Comparison of ENCODE assay signal across 35 cellular contexts in genomic region chr3:25576146-25576545, GRCh38.
"Had no signal": no experiment of that assay in that cellular context is flagged by ENCODE, and none has a peak within 500 bp of the region (broad histone marks: within the 10 kb centered on the region; RNA-seq: fewer than 3 reads in every experiment).

No MANE protein-coding gene starts in this region.

- H3K9me3 ChIP-seq: adrenal gland, body of pancreas, breast epithelium had no signal

- DNase-seq: activated B cell treated with CpG ODN at 0.5 μM for 24 hours; activated CD4-positive, alpha-beta memory T cell treated with anti-CD3 and anti-CD28 coated beads for 36 hours; activated CD4-positive, alpha-beta T cell treated with anti-CD3 and anti-CD28 coated beads for 4 hours; activated CD4-positive, alpha-beta T cell treated with anti-CD3 and anti-CD28 coated beads, Interleukin-2, amount 10 ng/mL, durations not matched to agents 24 days and 14 days; activated CD4-positive, alpha-beta T cell treated with anti-CD3 and anti-CD28 coated beads, Interleukin-2, amount 50 U/mL, for 1 hour; activated CD4-positive, alpha-beta T cell treated with anti-CD3 and anti-CD28 coated beads, Interleukin-2, amount 50 U/mL, for 4 hours; activated CD4-positive, CD25-positive, alpha-beta regulatory T cell treated with anti-CD3 and anti-CD28 coated beads, Interleukin-2, amount 50 U/mL, for 72 hours; activated CD8-positive, alpha-beta memory T cell treated with anti-CD3 and anti-CD28 coated beads, Interleukin-2, amount 50 U/mL, for 4 hours; activated CD8-positive, alpha-beta T cell treated with anti-CD3 and anti-CD28 coated beads for 36 hours; activated effector memory CD4-positive, alpha-beta T cell treated with anti-CD3 and anti-CD28 coated beads, Interleukin-2, amount 50 U/mL, for 16 hours; activated gamma-delta T cell treated with Interleukin-2 at 50 U/mL for 16 hours; activated naive CD4-positive, alpha-beta T cell; activated naive CD4-positive, alpha-beta T cell treated with anti-CD3 and anti-CD28 coated beads for 36 hours; activated naive CD4-positive, alpha-beta T cell treated with anti-CD3 and anti-CD28 coated beads, Interleukin-2, amount 50 U/mL, for 16 hours; activated naive CD8-positive, alpha-beta T cell treated with anti-CD3 and anti-CD28 coated beads for 36 hours; activated T-cell treated with anti-CD3 and anti-CD28 coated beads for 4 hours; activated T-cell treated with anti-CD3 and anti-CD28 coated beads, Interleukin-2, amount 50 U/mL, for 1 hour; activated T-cell treated with anti-CD3 and anti-CD28 coated beads, Interleukin-2, amount 50 U/mL, for 4 hours; activated T-cell treated with anti-CD3 and anti-CD28 coated beads, Interleukin-2, amount 50 U/mL, for 72 hours; adrenal gland; amniotic stem cell; aorta; body of pancreas; brain microvascular endothelial cell; central memory CD4-positive, alpha-beta T cell; T-helper 1 cell; T-helper 2 cell; T-helper 9 cell had no signal

- H3K36me3 ChIP-seq: breast epithelium had no signal

- H3K27me3 Mint-ChIP-seq: activated CD4-positive, alpha-beta memory T cell treated with anti-CD3 and anti-CD28 coated beads for 36 hours; activated naive CD8-positive, alpha-beta T cell treated with anti-CD3 and anti-CD28 coated beads for 36 hours had no signal

- H3K27ac ChIP-seq: adrenal gland, body of pancreas, brain microvascular endothelial cell, breast epithelium, VCaP had no signal

- H3K4me1 ChIP-seq: adrenal gland, body of pancreas, breast epithelium had no signal

- H3K27ac Mint-ChIP-seq: activated B cell treated with CpG ODN at 0.5 μM for 24 hours; activated CD4-positive, alpha-beta memory T cell treated with anti-CD3 and anti-CD28 coated beads for 36 hours; activated CD4-positive, alpha-beta T cell treated with anti-CD3 and anti-CD28 coated beads, Interleukin-2, amount 10 ng/mL, durations not matched to agents 24 days and 14 days; activated CD8-positive, alpha-beta T cell treated with anti-CD3 and anti-CD28 coated beads for 36 hours; activated naive CD4-positive, alpha-beta T cell treated with anti-CD3 and anti-CD28 coated beads for 36 hours; activated naive CD4-positive, alpha-beta T cell treated with anti-CD3 and anti-CD28 coated beads, Interleukin-2, amount 50 U/mL, for 72 hours; activated naive CD8-positive, alpha-beta T cell treated with anti-CD3 and anti-CD28 coated beads for 36 hours; activated T-cell treated with anti-CD3 and anti-CD28 coated beads, Interleukin-2, amount 50 U/mL, for 72 hours; activated T-helper 1 cell treated with anti-CD3 and anti-CD28 coated beads, Interleukin-12 subunit alpha, Interleukin-12 subunit beta, Interleukin-2, Interleukin-4 antibody, amounts not matched to agents 30 ng/mL and 10 ng/mL and 1 ng/mL, durations not matched to agents 14 hours and 24 hours and 36 hours; activated T-helper 17 cell treated with anti-CD3 and anti-CD28 coated beads, Interleukin-2, amount 50 U/mL, for 72 hours; T-helper 1 cell treated with Interleukin-12 subunit alpha and Interleukin-12 subunit beta and Interleukin-4 antibody, amounts not matched to agents 30 μg/mL and 1 μg/mL, for 36 hours; T-helper 2 cell treated with Interferon-gamma antibody and Interleukin-4, amounts not matched to agents 5 μg/mL and 100 μg/mL, for 36 hours had no signal

- H3K4me3 ChIP-seq: adrenal gland, body of pancreas, breast epithelium had no signal

- H3K4me3 Mint-ChIP-seq: activated B cell treated with CpG ODN at 0.5 μM for 24 hours; activated CD4-positive, alpha-beta memory T cell treated with anti-CD3 and anti-CD28 coated beads for 36 hours; activated CD4-positive, alpha-beta T cell treated with anti-CD3 and anti-CD28 coated beads, Interleukin-2, amount 10 ng/mL, durations not matched to agents 24 days and 14 days; activated CD8-positive, alpha-beta T cell treated with anti-CD3 and anti-CD28 coated beads for 36 hours; activated naive CD4-positive, alpha-beta T cell treated with anti-CD3 and anti-CD28 coated beads for 36 hours; activated naive CD8-positive, alpha-beta T cell treated with anti-CD3 and anti-CD28 coated beads for 36 hours; activated T-cell treated with anti-CD3 and anti-CD28 coated beads, Interleukin-2, amount 50 U/mL, for 4 hours; activated T-cell treated with anti-CD3 and anti-CD28 coated beads, Interleukin-2, amount 50 U/mL, for 72 hours; activated T-helper 1 cell treated with anti-CD3 and anti-CD28 coated beads, Interleukin-12 subunit alpha, Interleukin-12 subunit beta, Interleukin-2, Interleukin-4 antibody, amounts not matched to agents 30 ng/mL and 10 ng/mL and 1 ng/mL, durations not matched to agents 14 hours and 24 hours and 36 hours; activated T-helper 17 cell treated with anti-CD3 and anti-CD28 coated beads, Interleukin-2, amount 50 U/mL, for 72 hours; T-helper 1 cell treated with Interleukin-12 subunit alpha and Interleukin-12 subunit beta and Interleukin-4 antibody, amounts not matched to agents 30 μg/mL and 1 μg/mL, for 36 hours; T-helper 2 cell treated with Interferon-gamma antibody and Interleukin-4, amounts not matched to agents 5 μg/mL and 100 μg/mL, for 36 hours had no signal

- H3K4me1 Mint-ChIP-seq: activated B cell treated with CpG ODN at 0.5 μM for 24 hours; activated CD4-positive, alpha-beta T cell treated with anti-CD3 and anti-CD28 coated beads, Interleukin-2, amount 10 ng/mL, durations not matched to agents 24 days and 14 days; activated naive CD8-positive, alpha-beta T cell treated with anti-CD3 and anti-CD28 coated beads for 36 hours; activated T-helper 17 cell treated with anti-CD3 and anti-CD28 coated beads, Interleukin-2, amount 50 U/mL, for 72 hours had no signal

- H3K9me3 Mint-ChIP-seq: activated B cell treated with CpG ODN at 0.5 μM for 24 hours; activated CD4-positive, alpha-beta memory T cell treated with anti-CD3 and anti-CD28 coated beads for 36 hours; activated CD4-positive, alpha-beta T cell treated with anti-CD3 and anti-CD28 coated beads, Interleukin-2, amount 10 ng/mL, durations not matched to agents 24 days and 14 days; activated CD8-positive, alpha-beta T cell treated with anti-CD3 and anti-CD28 coated beads for 36 hours; activated naive CD4-positive, alpha-beta T cell treated with anti-CD3 and anti-CD28 coated beads for 36 hours; activated naive CD4-positive, alpha-beta T cell treated with anti-CD3 and anti-CD28 coated beads, Interleukin-2, amount 50 U/mL, for 72 hours; activated naive CD8-positive, alpha-beta T cell treated with anti-CD3 and anti-CD28 coated beads for 36 hours; activated T-cell treated with anti-CD3 and anti-CD28 coated beads, Interleukin-2, amount 50 U/mL, for 4 hours; activated T-cell treated with anti-CD3 and anti-CD28 coated beads, Interleukin-2, amount 50 U/mL, for 72 hours; activated T-helper 1 cell treated with anti-CD3 and anti-CD28 coated beads, Interleukin-12 subunit alpha, Interleukin-12 subunit beta, Interleukin-2, Interleukin-4 antibody, amounts not matched to agents 30 ng/mL and 10 ng/mL and 1 ng/mL, durations not matched to agents 14 hours and 24 hours and 36 hours; activated T-helper 17 cell treated with anti-CD3 and anti-CD28 coated beads, Interleukin-2, amount 50 U/mL, for 72 hours; T-helper 1 cell treated with Interleukin-12 subunit alpha and Interleukin-12 subunit beta and Interleukin-4 antibody, amounts not matched to agents 30 μg/mL and 1 μg/mL, for 36 hours; T-helper 2 cell treated with Interferon-gamma antibody and Interleukin-4, amounts not matched to agents 5 μg/mL and 100 μg/mL, for 36 hours had no signal

- ATAC-seq: activated CD8-positive, alpha-beta T cell treated with anti-CD3 and anti-CD28 coated beads for 36 hours; activated naive CD4-positive, alpha-beta T cell treated with anti-CD3 and anti-CD28 coated beads, Interleukin-2, amount 50 U/mL, for 72 hours; activated T-cell treated with anti-CD3 and anti-CD28 coated beads, Interleukin-2, amount 50 U/mL, for 4 hours; activated T-cell treated with anti-CD3 and anti-CD28 coated beads, Interleukin-2, amount 50 U/mL, for 72 hours; activated T-helper 17 cell treated with anti-CD3 and anti-CD28 coated beads, Interleukin-2, amount 50 U/mL, for 72 hours; body of pancreas had no signal

- H3K27me3 ChIP-seq: adrenal gland, body of pancreas, brain microvascular endothelial cell, breast epithelium had no signal
